In genomic region chr12:55742719-55743130, GRCh38 we compare ENCODE assay signal across 1 cellular context.
TF ChIP-seq lines count a peak whose summit lies in the region.

Gene GDF11, plus strand, starts transcription at chr12:55743122. Its CDS starts 195 bp downstream, at chr12:55743317.

TF ChIP-seq in GM12878, 131 proteins besides CTCF, POLR2A, EP300 and RAD21 (continued from another document):
- 0 out of 2 replicates have a peak, but pooled peaks have one; percentile 14 for TF ChIP-seq MAX (IDR thresholded peaks at IDR 0.05; ENCODE audit: low read depth, low read length)
- TF ChIP-seq ATF7 (IDR thresholded peaks at IDR 0.05; ENCODE audit: low read depth): peak; percentile 30; the same call in 1 of the 2 replicates
- TF ChIP-seq MYB (IDR thresholded peaks at IDR 0.05; ENCODE audit: borderline replicate concordance, low read depth, low read length): no peak
- no peak for TF ChIP-seq ZZZ3 (IDR thresholded peaks at IDR 0.05; ENCODE audit: control insufficient read depth, insufficient read length, low read depth)
- TF ChIP-seq MTA2 (IDR thresholded peaks at IDR 0.05; ENCODE audit: low read depth): peak; percentile 46; the same call in 1 of the 2 replicates
- TF ChIP-seq HDGF (IDR thresholded peaks at IDR 0.05): peak; percentile 83
- TF ChIP-seq RELB (IDR thresholded peaks at IDR 0.05; ENCODE audit: low read depth): peak; percentile 59; the same call in 1 of the 2 replicates
- TF ChIP-seq, protein P1, sequence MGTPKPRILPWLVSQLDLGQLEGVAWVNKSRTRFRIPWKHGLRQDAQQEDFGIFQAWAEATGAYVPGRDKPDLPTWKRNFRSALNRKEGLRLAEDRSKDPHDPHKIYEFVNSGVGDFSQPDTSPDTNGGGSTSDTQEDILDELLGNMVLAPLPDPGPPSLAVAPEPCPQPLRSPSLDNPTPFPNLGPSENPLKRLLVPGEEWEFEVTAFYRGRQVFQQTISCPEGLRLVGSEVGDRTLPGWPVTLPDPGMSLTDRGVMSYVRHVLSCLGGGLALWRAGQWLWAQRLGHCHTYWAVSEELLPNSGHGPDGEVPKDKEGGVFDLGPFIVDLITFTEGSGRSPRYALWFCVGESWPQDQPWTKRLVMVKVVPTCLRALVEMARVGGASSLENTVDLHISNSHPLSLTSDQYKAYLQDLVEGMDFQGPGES (IDR thresholded peaks at IDR 0.05): no peak
- no peak for TF ChIP-seq ZNF622 (IDR thresholded peaks at IDR 0.05)
- no peak for TF ChIP-seq BHLHE40 (IDR thresholded peaks at IDR 0.05; ENCODE audit: borderline replicate concordance in 1 of 2, low read depth in 2 of 2, low read length in 1 of 2)
- no peak for TF ChIP-seq SMC3 (IDR thresholded peaks at IDR 0.05; ENCODE audit: borderline replicate concordance, low read length)
- TF ChIP-seq POU2F2 (IDR thresholded peaks at IDR 0.05; ENCODE audit: borderline replicate concordance, low read depth, low read length): no peak
- 0 out of 2 replicates have a peak, but pooled peaks have one; percentile 10 for TF ChIP-seq PKNOX1 (IDR thresholded peaks at IDR 0.05)
- no peak for TF ChIP-seq ZBTB33 (IDR thresholded peaks at IDR 0.05)
- TF ChIP-seq NBN (IDR thresholded peaks at IDR 0.05): peak; percentile 86
- TF ChIP-seq, protein P2, sequence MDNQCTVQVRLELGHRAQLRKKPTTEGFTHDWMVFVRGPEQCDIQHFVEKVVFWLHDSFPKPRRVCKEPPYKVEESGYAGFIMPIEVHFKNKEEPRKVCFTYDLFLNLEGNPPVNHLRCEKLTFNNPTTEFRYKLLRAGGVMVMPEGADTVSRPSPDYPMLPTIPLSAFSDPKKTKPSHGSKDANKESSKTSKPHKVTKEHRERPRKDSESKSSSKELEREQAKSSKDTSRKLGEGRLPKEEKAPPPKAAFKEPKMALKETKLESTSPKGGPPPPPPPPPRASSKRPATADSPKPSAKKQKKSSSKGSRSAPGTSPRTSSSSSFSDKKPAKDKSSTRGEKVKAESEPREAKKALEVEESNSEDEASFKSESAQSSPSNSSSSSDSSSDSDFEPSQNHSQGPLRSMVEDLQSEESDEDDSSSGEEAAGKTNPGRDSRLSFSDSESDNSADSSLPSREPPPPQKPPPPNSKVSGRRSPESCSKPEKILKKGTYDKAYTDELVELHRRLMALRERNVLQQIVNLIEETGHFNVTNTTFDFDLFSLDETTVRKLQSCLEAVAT (IDR thresholded peaks at IDR 0.05): peak; percentile 67
- TF ChIP-seq CREB1 (IDR thresholded peaks at IDR 0.05; ENCODE audit: low read depth): 0 out of 2 replicates have a peak, but pooled peaks have one; percentile 57
